11 cellular contexts compared by ENCODE assay signal in the genomic region with DNA sequence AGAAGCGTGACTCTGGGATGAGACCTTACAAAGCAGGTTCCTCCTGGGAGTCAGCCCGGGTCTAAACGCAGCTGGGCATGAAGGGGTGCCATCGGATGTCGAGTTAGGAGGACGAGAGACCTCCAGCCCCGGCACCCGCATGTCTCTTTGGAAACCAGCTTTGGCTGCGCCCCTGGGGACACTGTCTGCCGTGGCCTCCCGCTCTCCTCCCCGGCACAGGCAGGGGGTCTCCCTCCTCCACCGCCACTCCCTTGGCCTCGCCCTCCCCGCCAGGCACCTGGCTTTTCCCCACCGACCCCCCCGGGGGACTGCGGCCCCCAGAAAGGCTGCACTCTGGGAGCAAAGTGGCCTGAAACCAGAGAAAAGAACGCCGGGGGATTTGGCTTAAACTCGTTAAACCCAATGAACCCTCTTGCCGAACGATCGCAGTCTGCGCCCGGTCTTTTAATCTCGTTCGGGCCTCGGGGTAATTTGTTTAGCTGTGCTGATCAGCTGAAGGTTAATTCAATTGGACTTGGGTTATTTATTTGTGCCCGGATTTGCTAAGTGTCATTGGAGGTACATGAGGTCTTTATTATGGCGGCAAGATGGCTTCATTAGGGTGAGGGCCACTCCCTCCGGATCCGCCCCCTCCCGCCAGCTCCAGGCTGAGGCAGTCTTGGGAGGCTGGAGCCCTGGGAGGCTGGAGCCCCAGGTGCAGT.
"Had no signal": no experiment of that assay in that cellular context is flagged by ENCODE, and none has a peak within 500 bp of the region (broad histone marks: within the 10 kb centered on the region; RNA-seq: fewer than 3 reads in every experiment).

No MANE protein-coding gene starts in this region.

- DNase-seq: activated T-cell treated with anti-CD3 and anti-CD28 coated beads, Interleukin-2, amount 50 U/mL, for 1 hour; central memory CD4-positive, alpha-beta T cell; effector CD8-positive, alpha-beta T cell; gastrocnemius medialis; left ventricle myocardium inferior; ovary; stimulated activated CD4-positive, alpha-beta T cell treated with anti-CD3 and anti-CD28 coated beads, Interleukin-4, amount 100 ng/mL, for 1 hour; stimulated activated CD8-positive, alpha-beta memory T cell treated with anti-CD3 and anti-CD28 coated beads, Interleukin-4, amount 100 ng/mL, for 48 hours had no signal

- H3K27ac ChIP-seq: coronary artery, gastrocnemius medialis, left ventricle myocardium inferior, ovary, upper lobe of left lung had no signal

- H3K36me3 ChIP-seq: gastrocnemius medialis, left ventricle myocardium inferior, ovary, upper lobe of left lung had no signal

- H3K4me3 ChIP-seq: coronary artery, gastrocnemius medialis, left ventricle myocardium inferior, ovary, upper lobe of left lung had no signal

- H3K4me1 ChIP-seq: gastrocnemius medialis, left ventricle myocardium inferior, upper lobe of left lung had no signal

- H3K9me3 ChIP-seq: gastrocnemius medialis had no signal

- ATAC-seq: activated CD4-positive, CD25-positive, alpha-beta regulatory T cell treated with anti-CD3 and anti-CD28 coated beads, Interleukin-2, amount 50 U/mL, for 24 hours; gastrocnemius medialis had no signal

- H3K27me3 ChIP-seq: ovary had no signal
